26 cellular contexts compared by ENCODE assay signal in genomic region chr1:174367892-174368291, GRCh38.
DNase-seq lines count a peak whose midpoint lies in the region; ATAC-seq and TF ChIP-seq lines count a peak whose summit lies in the region.
"Had no signal": no experiment of that assay in that cellular context is flagged by ENCODE, and none has a peak within 500 bp of the region (broad histone marks: within the 10 kb centered on the region; RNA-seq: fewer than 3 reads in every experiment).

No MANE protein-coding gene starts in this region.

- H3K4me1 Mint-ChIP-seq in T-helper 17 cell: peaks cover 5% of the 10 kb centered on the region

- H3K4me3 ChIP-seq in heart left ventricle: no peak overlapping the region
- H3K4me3 ChIP-seq: GM23338 had no signal

- no peak overlapping the region for H3K4me3 Mint-ChIP-seq in T-helper 17 cell
- H3K4me3 Mint-ChIP-seq: CD8-positive, alpha-beta memory T cell; GM23338; H9; IgD-negative memory B cell had no signal

- H3K36me3 ChIP-seq in heart left ventricle: no peaks in the 10 kb centered on the region

- WGBS in heart left ventricle, 4 donors: 61 to 89% (median 81%) methylated on average over 5 of the region's 5 CpGs

- H3K4me1 ChIP-seq in heart left ventricle: peaks cover 0 to 4% (median 0%) of the 10 kb centered on the region in 12 donors

- H3K27me3 ChIP-seq in heart left ventricle: no peaks in the 10 kb centered on the region

- H3K27ac ChIP-seq in heart left ventricle: no peak overlapping the region
- H3K27ac ChIP-seq: KMS-11, RWPE1 had no signal

- H3K36me3 Mint-ChIP-seq in T-helper 17 cell (ENCODE audit: low read depth): peaks cover 7% of the 10 kb centered on the region

- no peaks in the 10 kb centered on the region for H3K27me3 Mint-ChIP-seq in T-helper 17 cell
- H3K27me3 Mint-ChIP-seq: CD8-positive, alpha-beta memory T cell; IgD-negative memory B cell had no signal

- DNase-seq in G401 (ENCODE audit: low spot score) (peak; percentile 89), T-helper 17 cell (no peak), heart left ventricle (peak; percentile 15 to 71 (median 54)), medulla oblongata (ENCODE audit: extremely low spot score) (peak; percentile 10), kidney glomerular epithelial cell (lab: John Stamatoyannopoulos, UW) (no peak), NCI-H524 treated with DMSO at 0.1 percent for 48 hours (lab: John Stamatoyannopoulos, UW) (no peak)
- DNase-seq: AML-193; CD8-positive, alpha-beta memory T cell; DMS 273 treated with DMSO at 0.1 percent for 48 hours; DND-41; H9; NCI-H1048; NCI-H1417; NCI-H1694; NCI-H2029 treated with DMSO at 0.1 percent for 48 hours; NCI-H2227 treated with DMSO at 0.1 percent for 48 hours; NCI-H69; SK-N-SH; SW 1271 had no signal

- intact Hi-C loops in heart left ventricle (cut with DNase I): no loop called here

- no peak for ATAC-seq in T-helper 17 cell
- peak; percentile 44 to 72 (median 70) for ATAC-seq in heart left ventricle
- ATAC-seq in HG02970 (IDR thresholded peaks at IDR 0.05; ENCODE audit: low FRiP score, unreplicated experiment): no peak
- ATAC-seq in GM18870 (IDR thresholded peaks at IDR 0.05; ENCODE audit: unreplicated experiment): no peak
- ATAC-seq: GM23338, Panc1 had no signal

- TF ChIP-seq CTCF in heart left ventricle (IDR thresholded peaks at IDR 0.05): no peak

- H3K9me3 ChIP-seq in T-helper 17 cell (ENCODE audit: control insufficient read depth, low read length, poor library complexity, severe bottlenecking) (no peaks in the 10 kb centered on the region), heart left ventricle (peaks cover 0 to 3% (median 0%) of the 10 kb centered on the region in 12 donors)
- H3K9me3 ChIP-seq: SK-N-SH had no signal

- in situ Hi-C loops in G401 (cut with HindIII; ENCODE audit: low sequenced_read_pairs): no loop called here

- H3K27ac Mint-ChIP-seq in T-helper 17 cell: peak overlapping the region; percentile 6
- H3K27ac Mint-ChIP-seq: CD8-positive, alpha-beta memory T cell; GM23338; H9 had no signal

- TF ChIP-seq POLR2A in heart left ventricle (IDR thresholded peaks at IDR 0.05): no peak

Comparison
In these comparisons a context has a peak if more than half of its experiments do, and no peak if none do; other contexts are left out.
1. DNase-seq: peak in G401 (single experiment), heart left ventricle (5 of 5) and medulla oblongata (single experiment); none in T-helper 17 cell (0 of 3), kidney glomerular epithelial cell (single experiment) and NCI-H524 treated with DMSO at 0.1 percent for 48 hours (single experiment).
2. ATAC-seq: peak in heart left ventricle (4 of 4); none in T-helper 17 cell (single experiment), HG02970 (single experiment) and GM18870 (single experiment).